ENCODE assay signal across 8 cellular contexts in the genomic region with DNA sequence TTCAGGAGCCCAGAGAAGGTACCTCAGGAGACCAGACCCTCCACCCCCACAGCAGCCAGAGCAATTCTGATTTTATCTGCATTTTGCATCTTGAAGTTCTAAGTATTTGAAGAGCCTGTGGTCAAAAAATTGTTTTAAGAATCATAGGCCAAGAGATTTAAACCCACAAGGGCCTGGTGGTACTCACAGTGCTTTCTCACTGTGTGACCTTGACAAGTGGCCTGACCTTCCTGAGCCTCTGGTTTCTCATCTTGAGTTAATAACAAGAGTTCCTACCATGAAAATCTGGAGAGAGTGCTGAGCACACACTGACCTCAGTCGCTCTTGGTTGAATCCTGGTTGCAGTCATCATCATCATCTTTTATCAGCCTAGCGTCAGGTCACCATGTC. TPM values are rescaled to one million over a fixed set of nuclear protein-coding genes. Genes with fewer than 3 reads are reported as not detected.
DNase-seq lines count a peak whose midpoint lies in the region; ATAC-seq, FAIRE-seq and TF ChIP-seq lines count a peak whose summit lies in the region.

No MANE protein-coding gene starts in this region.

- H3K9me3 ChIP-seq in HepG2 (ENCODE audit: low read length) (no peaks in the 10 kb centered on the region), right lobe of liver (no peaks in the 10 kb centered on the region), fibroblast of lung (ENCODE audit: control insufficient read depth, insufficient read depth, low read depth, low read length) (no peaks in the 10 kb centered on the region), tibial artery (no peaks in the 10 kb centered on the region), HAP-1 (no peaks in the 10 kb centered on the region)

- no peak overlapping the region for H3K4me3 ChIP-seq in HepG2 (replicated peaks in 1 of 3; ENCODE audit: insufficient read depth in 1 of 3, low read depth in 2 of 3, low read length in 3 of 3)
- H3K4me3 ChIP-seq in right lobe of liver: no peak overlapping the region
- no peak overlapping the region for H3K4me3 ChIP-seq in fibroblast of lung (replicated peaks in 1 of 4; ENCODE audit: control extremely low read depth in 1 of 4, insufficient read depth in 1 of 4, low read depth in 3 of 4, low read length in 4 of 4)
- H3K4me3 ChIP-seq in tibial artery: no peak overlapping the region
- H3K4me3 ChIP-seq in HAP-1: no peak overlapping the region

- no peaks in the 10 kb centered on the region for H3K27me3 ChIP-seq in HepG2 (ENCODE audit: control insufficient read depth in 1 of 2, insufficient read depth in 2 of 2, low read length in 2 of 2)
- no peaks in the 10 kb centered on the region for H3K27me3 ChIP-seq in right lobe of liver
- no peaks in the 10 kb centered on the region for H3K27me3 ChIP-seq in fibroblast of lung (ENCODE audit: control insufficient read depth, insufficient read depth, low read length)
- no peaks in the 10 kb centered on the region for H3K27me3 ChIP-seq in tibial artery
- H3K27me3 ChIP-seq in HAP-1 (ENCODE audit: low read depth): no peaks in the 10 kb centered on the region

- peak overlapping the region; percentile 75 for H3K27ac Mint-ChIP-seq in T-helper 2 cell treated with Interferon-gamma antibody and Interleukin-4, amounts not matched to agents 5 μg/mL and 100 μg/mL, for 36 hours

- in situ Hi-C loops in HepG2 (cut with HindIII; ENCODE audit: extremely low pct_ligation_motif_present, low pct_unique_long_range_greater_than_20kb) (loop anchor here (5.0 to 10.0 kb wide), 2 partner anchors 53 to 165 kb away; a partner anchor contains a TSS), HAP-1 (cut with MboI; ENCODE audit: low sequenced_read_pairs) (loop anchor here (5.0 to 10.0 kb wide), 2 partner anchors 47 to 165 kb away; a partner anchor contains a TSS)

- peaks cover 47 to 79% of the 10 kb centered on the region in 2 experiments for H3K36me3 ChIP-seq in HepG2 (replicated peaks in 1 of 2; ENCODE audit: control insufficient read depth in 1 of 2, insufficient read depth in 2 of 2, low read length in 2 of 2)
- peaks cover 0 to 44% (median 22%) of the 10 kb centered on the region in 4 donors for H3K36me3 ChIP-seq in right lobe of liver
- H3K36me3 ChIP-seq in fibroblast of lung (ENCODE audit: control insufficient read depth, insufficient read depth, low read length): peaks cover 15% of the 10 kb centered on the region
- peaks cover 29 to 57% (median 54%) of the 10 kb centered on the region in 3 donors for H3K36me3 ChIP-seq in tibial artery
- peaks cover 50% of the 10 kb centered on the region for H3K36me3 ChIP-seq in HAP-1 (replicated peaks)

- peak overlapping the region; percentile 65 for H3K27ac ChIP-seq in HepG2 (ENCODE audit: extremely low read length, insufficient read depth, low read length)
- no peak overlapping the region for H3K27ac ChIP-seq in right lobe of liver
- H3K27ac ChIP-seq in fibroblast of lung (ENCODE audit: insufficient read depth, low read length): peak overlapping the region; percentile 97
- H3K27ac ChIP-seq in tibial artery: peak overlapping the region; percentile 72 to 75

- H3K79me2 ChIP-seq in HepG2 (ENCODE audit: insufficient read depth, low read length): no peaks in the 10 kb centered on the region
- no peaks in the 10 kb centered on the region for H3K79me2 ChIP-seq in fibroblast of lung (ENCODE audit: control insufficient read depth, insufficient read depth, low read length)

- CTCF ChIA-PET in HepG2 (lab: Yijun Ruan, JAX; ENCODE audit: low intra/inter-chr PET ratio, low total read pairs): interaction anchor here (0.8 to 12.9 kb wide), 3 partner anchors 10 to 53 kb away, joined by 3 to 454 read pairs (median 18); no protein-coding TSS in a partner anchor

- POLR2A ChIA-PET in HepG2 (lab: Yijun Ruan, JAX): interaction anchor here (1.0 to 6.5 kb wide), 7 partner anchors 8 to 50 kb away, joined by 4 to 203 read pairs (median 9); a partner anchor contains a TSS

- no peaks in the 10 kb centered on the region; the same call in 1 of the 2 replicates for H4K20me1 ChIP-seq in HepG2 (ENCODE audit: insufficient read depth, low read length)
- no peaks in the 10 kb centered on the region for H4K20me1 ChIP-seq in fibroblast of lung (ENCODE audit: control insufficient read depth, extremely low read depth, insufficient read depth, low read length)

- H3K4me1 Mint-ChIP-seq in T-helper 2 cell treated with Interferon-gamma antibody and Interleukin-4, amounts not matched to agents 5 μg/mL and 100 μg/mL, for 36 hours (ENCODE audit: low read depth): peaks cover 14% of the 10 kb centered on the region

- FAIRE-seq in HepG2 (lab: Jason Lieb, UNC): no peak

- DNase-seq in HepG2 (ENCODE audit: low spot score) (no peak), right lobe of liver (no peak), fibroblast of lung (ENCODE audit: low read depth in 2 of 2) (peak in 1 of 2 donors; percentile 64), tibial artery (no peak), NCI-H526 treated with DMSO at 0.1 percent for 48 hours (lab: John Stamatoyannopoulos, UW) (no peak), HAP-1 (ENCODE audit: low spot score in 2 of 2) (no peak)
- no peak for DNase-seq in T-helper 2 cell treated with Interferon-gamma antibody and Interleukin-4, amounts not matched to agents 5 μg/mL and 100 μg/mL, for 36 hours (ENCODE audit: low spot score)

- no peak for TF ChIP-seq RAD21 in HepG2 (CRISPR knock-in tag; IDR thresholded peaks at IDR 0.05)

- H3K4me2 ChIP-seq in HepG2 (ENCODE audit: low read depth, low read length): no peak overlapping the region
- no peak overlapping the region for H3K4me2 ChIP-seq in fibroblast of lung (ENCODE audit: extremely low read depth, insufficient read depth, low read length)

- BruUV-seq in HepG2 (replicated peaks; lab: Mats Ljungman, UMichigan): no TSS peak

- TF ChIP-seq EP300 in HepG2 (IDR thresholded peaks at IDR 0.05; ENCODE audit: low read depth in 2 of 2, low read length in 2 of 2) (no peak), HepG2 (CRISPR knock-in tag; IDR thresholded peaks at IDR 0.05; ENCODE audit: borderline replicate concordance) (no peak)

- no peak overlapping the region for H3K4me3 Mint-ChIP-seq in T-helper 2 cell treated with Interferon-gamma antibody and Interleukin-4, amounts not matched to agents 5 μg/mL and 100 μg/mL, for 36 hours

- H2AFZ ChIP-seq in HepG2 (ENCODE audit: low read length) (no peak overlapping the region), fibroblast of lung (ENCODE audit: low read length) (no peak overlapping the region)

- no peak for ATAC-seq in HepG2
- no peak for ATAC-seq in right lobe of liver
- ATAC-seq in GM18519 (IDR thresholded peaks at IDR 0.05; ENCODE audit: low FRiP score, unreplicated experiment): no peak

- TF ChIP-seq POLR2A in HepG2 (IDR thresholded peaks at IDR 0.05; ENCODE audit: insufficient read depth in 1 of 2, low read depth in 2 of 2, low read length in 2 of 2): peak in 1 of 2 experiments; percentile 6; a peak in 1 of 4 replicates
- no peak for TF ChIP-seq POLR2A in right lobe of liver (IDR thresholded peaks at IDR 0.05)

- H3K9me3 Mint-ChIP-seq in T-helper 2 cell treated with Interferon-gamma antibody and Interleukin-4, amounts not matched to agents 5 μg/mL and 100 μg/mL, for 36 hours: no peaks in the 10 kb centered on the region

- H3K27me3 Mint-ChIP-seq in T-helper 2 cell treated with Interferon-gamma antibody and Interleukin-4, amounts not matched to agents 5 μg/mL and 100 μg/mL, for 36 hours (ENCODE audit: low read depth): no peaks in the 10 kb centered on the region

- peaks cover 63% of the 10 kb centered on the region for H3K36me3 Mint-ChIP-seq in T-helper 2 cell treated with Interferon-gamma antibody and Interleukin-4, amounts not matched to agents 5 μg/mL and 100 μg/mL, for 36 hours (ENCODE audit: low read depth)

- H3K9ac ChIP-seq in HepG2 (ENCODE audit: insufficient read depth, low read depth, low read length) (no peak overlapping the region), fibroblast of lung (ENCODE audit: insufficient read depth, low read length) (no peak overlapping the region)

- H3K4me1 ChIP-seq in HepG2 (ENCODE audit: insufficient read depth, low read length) (peaks cover 37% of the 10 kb centered on the region), right lobe of liver (peaks cover 0 to 10% (median 0%) of the 10 kb centered on the region in 4 donors), fibroblast of lung (ENCODE audit: control insufficient read depth, extremely low read depth, insufficient read depth, low read length) (peaks cover 32% of the 10 kb centered on the region), tibial artery (peaks cover 0 to 29% (median 23%) of the 10 kb centered on the region in 4 donors), HAP-1 (peaks cover 6% of the 10 kb centered on the region)

- WGBS in HepG2 (ENCODE audit: low lambda C conversion rate): 73% methylated on average over 2 of the region's 2 CpGs
- WGBS in right lobe of liver (ENCODE audit: insufficient coverage, low coverage, low lambda C conversion rate, missing lambda C conversion rate): 100% methylated on average over 2 of the region's 2 CpGs

- intact Hi-C loops in HepG2 (cut with micrococcal nuclease; ENCODE audit: unreplicated experiment) (loop anchor here (1.0 kb wide), 2 partner anchors 10 to 54 kb away; no protein-coding TSS in a partner anchor), right lobe of liver (cut with DNase I) (loop anchor here in 1 of 2 donors (5.0 kb wide), 1 partner anchor 58 kb away; no protein-coding TSS in a partner anchor), tibial artery (cut with DNase I; ENCODE audit: low total_unique reads) (loop anchor here (10.0 kb wide), 1 partner anchor 165 kb away; a partner anchor contains a TSS)

- TF ChIP-seq CTCF in HepG2 (CRISPR knock-in tag; IDR thresholded peaks at IDR 0.05): no peak
- TF ChIP-seq CTCF in right lobe of liver (IDR thresholded peaks at IDR 0.05): no peak
- TF ChIP-seq CTCF in fibroblast of lung (conservative IDR thresholded peaks at IDR 0.05 in 1 of 2, IDR thresholded peaks at IDR 0.05 in 1 of 2; ENCODE audit: low read depth in 1 of 2, low read length in 2 of 2): no peak
- no peak for TF ChIP-seq CTCF in tibial artery (IDR thresholded peaks at IDR 0.05)

RNA-seq across cellular contexts. Expression of a gene that starts 45.4 kb away (rescaled TPM):
- total RNA-seq in HepG2 (2016; rRNA removed; fragmentation: Illumina TruSeq; extraction: Trizol) (315 and 419 TPM in 2 replicates), right lobe of liver (100 to 1,000 TPM in 2 of 6 experiments, 10 to 100 TPM in 4; 12.9 to 300 (median 35.0) TPM), fibroblast of lung (27.4 and 31.1 TPM in 2 replicates)
- total RNA-seq in HepG2 (2016; cell fraction: cytosol; rRNA removed; fragmentation: Illumina TruSeq; extraction: Trizol; ENCODE audit: low read depth): 421 and 422 TPM in 2 replicates
- 297 and 421 TPM in 2 replicates for total RNA-seq in HepG2 (2016; cell fraction: insoluble cytoplasmic fraction; rRNA removed; fragmentation: Illumina TruSeq; extraction: Trizol)
- total RNA-seq in HepG2 (2016; cell fraction: membrane; rRNA removed; fragmentation: Illumina TruSeq; extraction: Trizol): 329 and 339 TPM in 2 replicates
- 273 and 295 TPM in 2 replicates for total RNA-seq in HepG2 (2016; cell fraction: nucleus; rRNA removed; fragmentation: Illumina TruSeq; extraction: Trizol)
- polyA plus RNA-seq in HepG2 (2011; rRNA removed) (258 and 320 TPM in 2 replicates), fibroblast of lung (14.5 and 62.4 TPM in 2 replicates)
- polyA plus RNA-seq in HepG2 (2011; cell fraction: cytosol; rRNA removed): 494 and 1,223 TPM in 2 replicates
- polyA plus RNA-seq in HepG2 (2011; cell fraction: nucleus; rRNA removed): 541 and 1,398 TPM in 2 replicates
- polyA plus RNA-seq in HepG2 (2012): 119 and 147 TPM in 2 replicates
- 99.0 and 102 TPM in 2 replicates for polyA plus RNA-seq in HepG2 (2016; cell fraction: cytosol; fragmentation: Illumina TruSeq; extraction: Trizol; ENCODE audit: low read depth)
- polyA plus RNA-seq in HepG2 (2016; cell fraction: insoluble cytoplasmic fraction; fragmentation: Illumina TruSeq; extraction: Trizol; ENCODE audit: low read depth): 273 and 282 TPM in 2 replicates
- polyA plus RNA-seq in HepG2 (2016; cell fraction: membrane; fragmentation: Illumina TruSeq; extraction: Trizol; ENCODE audit: low read depth): 104 TPM in 2 replicates
- polyA plus RNA-seq in HepG2 (2016; cell fraction: nucleus; fragmentation: Illumina TruSeq; extraction: Trizol; ENCODE audit: insufficient read depth, low read depth): 496 and 499 TPM in 2 replicates
- 259 and 709 TPM in 2 replicates for polyA minus RNA-seq in HepG2 (2011; rRNA and poly(A)+ RNA removed; ENCODE audit: low replicate concordance)
- polyA minus RNA-seq in HepG2 (2011; cell fraction: cytosol; rRNA and poly(A)+ RNA removed): 242 and 434 TPM in 2 replicates
- 194 and 456 TPM in 2 replicates for polyA minus RNA-seq in HepG2 (2011; cell fraction: nucleus; rRNA and poly(A)+ RNA removed)
- polyA plus RNA-seq in fibroblast of lung (2012): 14.5 and 72.5 TPM in 2 replicates
- polyA minus RNA-seq in fibroblast of lung (ENCODE audit: low replicate concordance): 4.3 and 12.7 TPM in 2 replicates

RNA-seq across cellular contexts. Expression of a gene that starts 45.5 kb away (rescaled TPM):
- total RNA-seq in HepG2 (2016; rRNA removed; fragmentation: Illumina TruSeq; extraction: Trizol) (68.4 and 118 TPM in 2 replicates), right lobe of liver (100 to 1,000 TPM in 5 of 6 experiments, 10 to 100 TPM in 1; 78.1 to 141 (median 114) TPM), fibroblast of lung (41.9 and 52.5 TPM in 2 replicates)
- 46.8 and 55.9 TPM in 2 replicates for total RNA-seq in HepG2 (2016; cell fraction: cytosol; rRNA removed; fragmentation: Illumina TruSeq; extraction: Trizol; ENCODE audit: low read depth)
- total RNA-seq in HepG2 (2016; cell fraction: insoluble cytoplasmic fraction; rRNA removed; fragmentation: Illumina TruSeq; extraction: Trizol): 71.4 and 118 TPM in 2 replicates
- 73.9 and 80.7 TPM in 2 replicates for total RNA-seq in HepG2 (2016; cell fraction: membrane; rRNA removed; fragmentation: Illumina TruSeq; extraction: Trizol)
- total RNA-seq in HepG2 (2016; cell fraction: nucleus; rRNA removed; fragmentation: Illumina TruSeq; extraction: Trizol): 165 and 184 TPM in 2 replicates
- polyA plus RNA-seq in HepG2 (2011; rRNA removed) (243 and 287 TPM in 2 replicates), fibroblast of lung (153 and 157 TPM in 2 replicates)
- polyA plus RNA-seq in HepG2 (2011; cell fraction: cytosol; rRNA removed): 198 and 200 TPM in 2 replicates
- polyA plus RNA-seq in HepG2 (2011; cell fraction: nucleus; rRNA removed): 203 and 206 TPM in 2 replicates
- polyA plus RNA-seq in HepG2 (2012): 156 and 233 TPM in 2 replicates
- 90.6 and 110 TPM in 2 replicates for polyA plus RNA-seq in HepG2 (2016; cell fraction: cytosol; fragmentation: Illumina TruSeq; extraction: Trizol; ENCODE audit: low read depth)
- 129 and 148 TPM in 2 replicates for polyA plus RNA-seq in HepG2 (2016; cell fraction: insoluble cytoplasmic fraction; fragmentation: Illumina TruSeq; extraction: Trizol; ENCODE audit: low read depth)
- 108 and 120 TPM in 2 replicates for polyA plus RNA-seq in HepG2 (2016; cell fraction: membrane; fragmentation: Illumina TruSeq; extraction: Trizol; ENCODE audit: low read depth)
- 374 and 382 TPM in 2 replicates for polyA plus RNA-seq in HepG2 (2016; cell fraction: nucleus; fragmentation: Illumina TruSeq; extraction: Trizol; ENCODE audit: insufficient read depth, low read depth)
- 365 and 413 TPM in 2 replicates for polyA minus RNA-seq in HepG2 (2011; rRNA and poly(A)+ RNA removed; ENCODE audit: low replicate concordance)
- 123 and 142 TPM in 2 replicates for polyA minus RNA-seq in HepG2 (2011; cell fraction: cytosol; rRNA and poly(A)+ RNA removed)
- 195 and 210 TPM in 2 replicates for polyA minus RNA-seq in HepG2 (2011; cell fraction: nucleus; rRNA and poly(A)+ RNA removed)
- polyA plus RNA-seq in fibroblast of lung (2012): 181 and 201 TPM in 2 replicates
- polyA minus RNA-seq in fibroblast of lung (ENCODE audit: low replicate concordance): 328 and 338 TPM in 2 replicates

Comparison
In these comparisons a context has a peak if more than half of its experiments do, and no peak if none do; other contexts are left out.
1. H3K27ac ChIP-seq: peak in HepG2 (single experiment), fibroblast of lung (single experiment) and tibial artery (2 of 2); none in right lobe of liver (0 of 3).